8 cellular contexts compared by ENCODE assay signal in the genomic region with DNA sequence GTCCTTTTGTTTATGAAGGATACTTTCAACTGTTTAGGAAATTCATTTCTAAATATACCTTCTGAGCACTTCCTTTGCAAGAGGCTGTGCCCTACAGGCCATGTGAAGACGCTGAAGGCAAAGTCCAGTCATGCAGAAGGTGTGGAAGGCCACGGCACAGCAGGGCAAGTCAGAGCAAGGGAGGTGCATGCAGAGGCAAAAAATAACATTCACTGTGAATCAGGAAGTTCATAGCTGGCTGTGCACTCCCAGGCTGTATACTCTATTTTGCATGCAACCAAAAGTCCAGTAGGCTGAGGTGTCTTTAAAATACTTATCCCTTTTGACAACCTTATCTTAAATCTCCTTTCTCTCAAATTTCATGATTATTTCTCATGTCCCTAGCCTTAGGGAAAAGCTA.
DNase-seq lines count a peak whose midpoint lies in the region; ATAC-seq and TF ChIP-seq lines count a peak whose summit lies in the region.

No MANE protein-coding gene starts in this region.

- DNase-seq in MV-4-11 (lab: John Stamatoyannopoulos, UW) (peak; percentile 53), cardiac fibroblast (ENCODE audit: low read depth in 2 of 2) (peak; percentile 22 to 76), SHP77 (lab: John Stamatoyannopoulos, UW) (no peak)

- H3K4me3 ChIP-seq in cardiac fibroblast (replicated peaks in 1 of 2; ENCODE audit: low read depth in 2 of 2, low read length in 2 of 2) = no peak overlapping the region
- no peak overlapping the region for H3K4me3 ChIP-seq in muscle layer of duodenum (ENCODE audit: low read depth in 1 of 2, low read length in 2 of 2)

- H3K36me3 ChIP-seq in muscle layer of duodenum (ENCODE audit: control insufficient read depth in 1 of 2, insufficient read depth in 2 of 2, low read length in 2 of 2) = no peaks in the 10 kb centered on the region

- peak; percentile 5 for TF ChIP-seq CTCF in cardiac fibroblast (IDR thresholded peaks at IDR 0.05; ENCODE audit: low read depth, low read length)

- ATAC-seq in GM18858 (IDR thresholded peaks at IDR 0.05; ENCODE audit: unreplicated experiment) (peak; percentile 70), GM19397 (IDR thresholded peaks at IDR 0.05; ENCODE audit: unreplicated experiment) (no peak), GM19455 (IDR thresholded peaks at IDR 0.05; ENCODE audit: unreplicated experiment) (no peak), HG02623 (IDR thresholded peaks at IDR 0.05; ENCODE audit: unreplicated experiment) (no peak)

- H3K9me3 ChIP-seq in muscle layer of duodenum (ENCODE audit: control insufficient read depth in 1 of 2, low read length in 2 of 2) = no peaks in the 10 kb centered on the region

- H3K4me1 ChIP-seq in muscle layer of duodenum (ENCODE audit: control insufficient read depth in 1 of 2, insufficient read depth in 2 of 2, low read length in 2 of 2) = peaks cover 25 to 36% of the 10 kb centered on the region in 2 donors

- H3K27me3 ChIP-seq in muscle layer of duodenum (ENCODE audit: low read depth, low read length) = no peaks in the 10 kb centered on the region

- peak overlapping the region; percentile 52 for H3K27ac ChIP-seq in muscle layer of duodenum (ENCODE audit: low read length)

Comparison
In these comparisons a context has a peak if more than half of its experiments do, and no peak if none do; other contexts are left out.
1. DNase-seq: peak in MV-4-11 (single experiment) and cardiac fibroblast (2 of 2); none in SHP77 (0 of 2).